Comparison of ENCODE assay signal across 8 cellular contexts in the genomic region with DNA sequence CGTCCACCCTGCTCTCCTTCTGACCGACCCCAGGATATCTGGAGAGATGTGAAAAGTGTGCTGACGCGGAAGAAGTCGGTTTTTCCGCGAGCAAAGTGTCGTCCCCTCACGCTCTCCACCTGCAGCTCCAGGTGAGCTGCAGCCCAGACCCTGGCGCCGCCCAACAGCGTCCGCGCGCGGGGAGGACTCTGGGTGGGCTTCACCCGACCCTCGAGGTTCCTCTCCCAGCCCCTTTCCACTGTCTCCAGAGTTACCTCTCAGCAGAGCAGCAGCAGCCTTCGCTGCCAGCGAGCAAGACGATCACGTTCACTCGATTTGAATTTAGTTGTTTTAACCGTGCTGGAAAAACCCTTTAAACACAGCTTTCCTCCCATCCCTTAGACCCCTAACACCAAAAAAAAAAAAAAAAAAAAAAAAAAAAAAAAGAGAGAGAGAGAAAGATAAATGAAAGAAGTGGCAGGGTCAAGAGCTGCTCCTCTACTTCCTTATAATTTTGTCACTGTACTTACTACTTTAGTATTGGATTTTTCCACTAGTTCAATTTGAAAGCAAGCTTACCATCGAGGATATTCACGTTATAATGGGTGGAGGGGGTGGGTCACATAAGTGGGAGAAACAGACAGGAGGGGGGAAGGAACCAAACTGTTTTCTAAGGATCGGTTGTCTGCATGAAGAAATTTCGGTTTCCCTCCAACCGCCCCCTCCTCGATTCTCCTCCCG. TPM values are rescaled to one million over a fixed set of nuclear protein-coding genes. Genes with fewer than 3 reads are reported as not detected.
DNase-seq lines count a peak whose midpoint lies in the region; ATAC-seq and TF ChIP-seq lines count a peak whose summit lies in the region.

No MANE protein-coding gene starts in this region.

- H3K27ac ChIP-seq in sigmoid colon: peak overlapping the region; percentile 92 to 97 (median 96)

- H3K9me3 Mint-ChIP-seq in activated naive CD4-positive, alpha-beta T cell treated with anti-CD3 and anti-CD28 coated beads, Interleukin-2, amount 50 U/mL, for 72 hours: no peaks in the 10 kb centered on the region

- WGBS in sigmoid colon, 2 donors: 0 to 1% methylated on average over 31 of the region's 31 CpGs

- H3K4me1 ChIP-seq in sigmoid colon: peaks cover 0 to 38% (median 20%) of the 10 kb centered on the region in 4 donors

- no peaks in the 10 kb centered on the region for H3K36me3 ChIP-seq in sigmoid colon

- no peak for TF ChIP-seq CTCF in sigmoid colon (IDR thresholded peaks at IDR 0.05)

- H3K9me3 ChIP-seq in sigmoid colon: no peaks in the 10 kb centered on the region

- peak overlapping the region; percentile 92 to 99 for H3K27ac Mint-ChIP-seq in activated naive CD4-positive, alpha-beta T cell treated with anti-CD3 and anti-CD28 coated beads, Interleukin-2, amount 50 U/mL, for 72 hours

- intact Hi-C loops in left ventricle myocardium superior (cut with micrococcal nuclease) (no loop called here), sigmoid colon (cut with DNase I) (loop anchor here (5.0 to 10.0 kb wide), 5 partner anchors 66 to 761 kb away; a partner anchor contains a TSS)

- H3K27me3 ChIP-seq in sigmoid colon: no peaks in the 10 kb centered on the region

- peaks cover 0 to 6% of the 10 kb centered on the region in 2 donors for H3K36me3 Mint-ChIP-seq in activated naive CD4-positive, alpha-beta T cell treated with anti-CD3 and anti-CD28 coated beads, Interleukin-2, amount 50 U/mL, for 72 hours

- TF ChIP-seq POLR2A in sigmoid colon (IDR thresholded peaks at IDR 0.05): no peak

- no peak for TF ChIP-seq EP300 in sigmoid colon (IDR thresholded peaks at IDR 0.05)

- H3K4me3 ChIP-seq in sigmoid colon: peak overlapping the region; percentile 91 to 96 (median 93)

- ATAC-seq in HG03354 (IDR thresholded peaks at IDR 0.05; ENCODE audit: poor library complexity, severe bottlenecking, unreplicated experiment) (peak; percentile 21), left ventricle myocardium superior (peak; percentile 2)
- ATAC-seq in activated naive CD4-positive, alpha-beta T cell treated with anti-CD3 and anti-CD28 coated beads, Interleukin-2, amount 50 U/mL, for 72 hours: peak in 1 of 2 donors; percentile 4

- peak; percentile 34 for DNase-seq in activated gamma-delta T cell treated with Interleukin-2 at 50 U/mL for 16 hours
- no peak for DNase-seq in activated gamma-delta T cell (lab: John Stamatoyannopoulos, UW)
- no peak for DNase-seq in activated naive CD4-positive, alpha-beta T cell treated with anti-CD3 and anti-CD28 coated beads, Interleukin-2, amount 50 U/mL, for 72 hours (ENCODE audit: low spot score in 2 of 2)
- peak; percentile 57 for DNase-seq in left ventricle myocardium superior
- peak; percentile 75 for DNase-seq in sigmoid colon
- no peak for DNase-seq in NCI-H524 (lab: John Stamatoyannopoulos, UW)
- DNase-seq in stimulated activated CD4-positive, alpha-beta T cell treated with anti-CD3 and anti-CD28 coated beads, Interleukin-12 subunit alpha, Interleukin-12 subunit beta, amount 100 ng/mL, for 4 hours: no peak

RNA-seq across cellular contexts. Expression of a gene that starts 0.8 kb away (rescaled TPM):
- total RNA-seq in activated naive CD4-positive, alpha-beta T cell treated with anti-CD3 and anti-CD28 coated beads, Interleukin-2, amount 50 U/mL, for 72 hours: 1 to 10 TPM; 6.0 to 7.1 TPM
- total RNA-seq in left ventricle myocardium superior: 22.6 TPM
- total RNA-seq in sigmoid colon: 10 to 100 TPM; 15.6 to 34.9 (median 21.3) TPM
- polyA plus RNA-seq in sigmoid colon: 10 to 100 TPM; 17.8 to 24.0 (median 23.4) TPM

Comparison
In these comparisons a context has a peak if more than half of its experiments do, and no peak if none do; other contexts are left out.
1. DNase-seq: peak in activated gamma-delta T cell treated with Interleukin-2 at 50 U/mL for 16 hours (single experiment), left ventricle myocardium superior (single experiment) and sigmoid colon (single experiment); none in activated gamma-delta T cell (single experiment), activated naive CD4-positive, alpha-beta T cell treated with anti-CD3 and anti-CD28 coated beads, Interleukin-2, amount 50 U/mL, for 72 hours (0 of 2), NCI-H524 (0 of 2) and stimulated activated CD4-positive, alpha-beta T cell treated with anti-CD3 and anti-CD28 coated beads, Interleukin-12 subunit alpha, Interleukin-12 subunit beta, amount 100 ng/mL, for 4 hours (single experiment).